Comparison of ENCODE assay signal across 2 cellular contexts in the genomic region with DNA sequence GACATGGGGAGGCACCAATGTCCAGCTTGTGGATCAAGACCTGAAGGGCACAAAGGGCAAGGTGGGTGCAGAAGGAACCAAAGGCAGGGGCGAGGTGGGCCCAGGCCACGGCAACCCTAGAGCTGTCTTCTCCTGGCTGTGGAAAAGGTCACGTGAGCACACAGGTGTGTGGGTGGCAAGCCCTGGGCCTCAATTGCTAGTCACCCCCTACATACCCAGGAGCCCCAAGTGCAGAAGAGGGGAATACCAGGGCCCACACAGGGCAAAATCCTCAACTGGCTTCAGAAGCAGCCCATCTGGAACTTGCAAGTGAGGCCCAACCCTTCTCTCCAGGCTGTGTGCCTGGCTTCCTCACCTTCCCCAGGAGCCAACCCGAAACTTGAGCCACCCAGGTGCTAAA.
TF ChIP-seq lines count a peak whose summit lies in the region.

No MANE protein-coding gene starts in this region.

TF ChIP-seq in liver, 16 proteins besides CTCF, POLR2A, EP300 and RAD21:
- TF ChIP-seq HNF4G (IDR thresholded peaks at IDR 0.05), result no peak
- TF ChIP-seq HNF4A (conservative IDR thresholded peaks at IDR 0.05), result no peak
- TF ChIP-seq RXRA (IDR thresholded peaks at IDR 0.05), result no peak
- TF ChIP-seq NR2F2 (IDR thresholded peaks at IDR 0.05), result no peak
- no peak for TF ChIP-seq GABPA (IDR thresholded peaks at IDR 0.05 in 1 of 2, conservative IDR thresholded peaks at IDR 0.05 in 1 of 2)
- TF ChIP-seq, protein P1, sequence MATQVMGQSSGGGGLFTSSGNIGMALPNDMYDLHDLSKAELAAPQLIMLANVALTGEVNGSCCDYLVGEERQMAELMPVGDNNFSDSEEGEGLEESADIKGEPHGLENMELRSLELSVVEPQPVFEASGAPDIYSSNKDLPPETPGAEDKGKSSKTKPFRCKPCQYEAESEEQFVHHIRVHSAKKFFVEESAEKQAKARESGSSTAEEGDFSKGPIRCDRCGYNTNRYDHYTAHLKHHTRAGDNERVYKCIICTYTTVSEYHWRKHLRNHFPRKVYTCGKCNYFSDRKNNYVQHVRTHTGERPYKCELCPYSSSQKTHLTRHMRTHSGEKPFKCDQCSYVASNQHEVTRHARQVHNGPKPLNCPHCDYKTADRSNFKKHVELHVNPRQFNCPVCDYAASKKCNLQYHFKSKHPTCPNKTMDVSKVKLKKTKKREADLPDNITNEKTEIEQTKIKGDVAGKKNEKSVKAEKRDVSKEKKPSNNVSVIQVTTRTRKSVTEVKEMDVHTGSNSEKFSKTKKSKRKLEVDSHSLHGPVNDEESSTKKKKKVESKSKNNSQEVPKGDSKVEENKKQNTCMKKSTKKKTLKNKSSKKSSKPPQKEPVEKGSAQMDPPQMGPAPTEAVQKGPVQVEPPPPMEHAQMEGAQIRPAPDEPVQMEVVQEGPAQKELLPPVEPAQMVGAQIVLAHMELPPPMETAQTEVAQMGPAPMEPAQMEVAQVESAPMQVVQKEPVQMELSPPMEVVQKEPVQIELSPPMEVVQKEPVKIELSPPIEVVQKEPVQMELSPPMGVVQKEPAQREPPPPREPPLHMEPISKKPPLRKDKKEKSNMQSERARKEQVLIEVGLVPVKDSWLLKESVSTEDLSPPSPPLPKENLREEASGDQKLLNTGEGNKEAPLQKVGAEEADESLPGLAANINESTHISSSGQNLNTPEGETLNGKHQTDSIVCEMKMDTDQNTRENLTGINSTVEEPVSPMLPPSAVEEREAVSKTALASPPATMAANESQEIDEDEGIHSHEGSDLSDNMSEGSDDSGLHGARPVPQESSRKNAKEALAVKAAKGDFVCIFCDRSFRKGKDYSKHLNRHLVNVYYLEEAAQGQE (IDR thresholded peaks at IDR 0.05), result no peak
- TF ChIP-seq, protein P2, sequence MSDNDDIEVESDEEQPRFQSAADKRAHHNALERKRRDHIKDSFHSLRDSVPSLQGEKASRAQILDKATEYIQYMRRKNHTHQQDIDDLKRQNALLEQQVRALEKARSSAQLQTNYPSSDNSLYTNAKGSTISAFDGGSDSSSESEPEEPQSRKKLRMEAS (IDR thresholded peaks at IDR 0.05), result no peak
- TF ChIP-seq YY1 (IDR thresholded peaks at IDR 0.05), result no peak
- TF ChIP-seq SP1 (IDR thresholded peaks at IDR 0.05), result no peak

TF ChIP-seq in HepG2, 621 proteins besides CTCF, POLR2A, EP300 and RAD21:
- no peak for TF ChIP-seq DPF2 (CRISPR knock-in tag; IDR thresholded peaks at IDR 0.05; ENCODE audit: borderline replicate concordance, low read depth)
- no peak for TF ChIP-seq ZNF138 (CRISPR knock-in tag; IDR thresholded peaks at IDR 0.05; ENCODE audit: low read depth)
- TF ChIP-seq FOXA3 (CRISPR knock-in tag; IDR thresholded peaks at IDR 0.05), result no peak
- TF ChIP-seq, protein P3, sequence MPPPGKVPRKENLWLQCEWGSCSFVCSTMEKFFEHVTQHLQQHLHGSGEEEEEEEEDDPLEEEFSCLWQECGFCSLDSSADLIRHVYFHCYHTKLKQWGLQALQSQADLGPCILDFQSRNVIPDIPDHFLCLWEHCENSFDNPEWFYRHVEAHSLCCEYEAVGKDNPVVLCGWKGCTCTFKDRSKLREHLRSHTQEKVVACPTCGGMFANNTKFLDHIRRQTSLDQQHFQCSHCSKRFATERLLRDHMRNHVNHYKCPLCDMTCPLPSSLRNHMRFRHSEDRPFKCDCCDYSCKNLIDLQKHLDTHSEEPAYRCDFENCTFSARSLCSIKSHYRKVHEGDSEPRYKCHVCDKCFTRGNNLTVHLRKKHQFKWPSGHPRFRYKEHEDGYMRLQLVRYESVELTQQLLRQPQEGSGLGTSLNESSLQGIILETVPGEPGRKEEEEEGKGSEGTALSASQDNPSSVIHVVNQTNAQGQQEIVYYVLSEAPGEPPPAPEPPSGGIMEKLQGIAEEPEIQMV (CRISPR knock-in tag; IDR thresholded peaks at IDR 0.05; ENCODE audit: low read depth), result no peak
- TF ChIP-seq ZNF614 (CRISPR knock-in tag; IDR thresholded peaks at IDR 0.05; ENCODE audit: borderline replicate concordance), result no peak
- TF ChIP-seq ARNT2 (CRISPR knock-in tag; IDR thresholded peaks at IDR 0.05; ENCODE audit: low read depth), result no peak
- TF ChIP-seq YEATS2 (CRISPR knock-in tag; IDR thresholded peaks at IDR 0.05; ENCODE audit: borderline replicate concordance), result no peak
- TF ChIP-seq, protein P4, sequence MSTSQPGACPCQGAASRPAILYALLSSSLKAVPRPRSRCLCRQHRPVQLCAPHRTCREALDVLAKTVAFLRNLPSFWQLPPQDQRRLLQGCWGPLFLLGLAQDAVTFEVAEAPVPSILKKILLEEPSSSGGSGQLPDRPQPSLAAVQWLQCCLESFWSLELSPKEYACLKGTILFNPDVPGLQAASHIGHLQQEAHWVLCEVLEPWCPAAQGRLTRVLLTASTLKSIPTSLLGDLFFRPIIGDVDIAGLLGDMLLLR (CRISPR knock-in tag; IDR thresholded peaks at IDR 0.05), result no peak
- TF ChIP-seq ZNF746 (CRISPR knock-in tag; IDR thresholded peaks at IDR 0.05), result no peak
TF ChIP-seq in HepG2: peak in this region for 0.
